25 cellular contexts compared by ENCODE assay signal in genomic region chr1:112833806-112834205, GRCh38.
"Had no signal": no experiment of that assay in that cellular context is flagged by ENCODE, and none has a peak within 500 bp of the region (broad histone marks: within the 10 kb centered on the region; RNA-seq: fewer than 3 reads in every experiment).

No MANE protein-coding gene starts in this region.

- DNase-seq: activated CD4-positive, alpha-beta T cell treated with anti-CD3 and anti-CD28 coated beads for 48 hours; activated CD4-positive, alpha-beta T cell treated with anti-CD3 and anti-CD28 coated beads, Interleukin-2, amount 50 U/mL, for 48 hours; activated CD8-positive, alpha-beta memory T cell treated with anti-CD3 and anti-CD28 coated beads for 24 hours; activated effector memory CD4-positive, alpha-beta T cell treated with anti-CD3 and anti-CD28 coated beads, Interleukin-2, amount 50 U/mL, for 16 hours; activated naive CD4-positive, alpha-beta T cell treated with anti-CD3 and anti-CD28 coated beads for 36 hours; activated naive CD8-positive, alpha-beta T cell treated with anti-CD3 and anti-CD28 coated beads for 36 hours; adrenal gland; aorta; brain microvascular endothelial cell; cortex of kidney; foreskin keratinocyte; heart right ventricle; kidney glomerular epithelial cell; left lung; lower lobe of right lung; mesendoderm; stimulated activated CD4-positive, alpha-beta T cell treated with anti-CD3 and anti-CD28 coated beads, Interleukin-15, amount 100 ng/mL, for 24 hours; stimulated activated CD4-positive, alpha-beta T cell treated with anti-CD3 and anti-CD28 coated beads, Interleukin-2, amount 100 ng/mL, for 24 hours; stimulated activated naive CD4-positive, alpha-beta T cell treated with Interleukin-2 at 50 U/mL for 16 hours; T-helper 9 cell; transverse colon had no signal

- H3K4me1 ChIP-seq: adrenal gland, esophagus muscularis mucosa, left lung, lower lobe of right lung, right atrium auricular region, transverse colon had no signal

- H3K27me3 ChIP-seq: adrenal gland, brain microvascular endothelial cell, esophagus muscularis mucosa, foreskin keratinocyte, heart right ventricle, left lung, right atrium auricular region, transverse colon had no signal

- H3K4me3 ChIP-seq: adrenal gland, esophagus muscularis mucosa, heart right ventricle, left lung, lower lobe of right lung, right atrium auricular region, transverse colon had no signal

- H3K36me3 ChIP-seq: adrenal gland, brain microvascular endothelial cell, esophagus muscularis mucosa, heart right ventricle, left lung, lower lobe of right lung, right atrium auricular region, transverse colon had no signal

- H3K9me3 ChIP-seq: adrenal gland, esophagus muscularis mucosa, heart right ventricle, left lung, lower lobe of right lung, right atrium auricular region, transverse colon had no signal

- H3K27ac ChIP-seq: adrenal gland, brain microvascular endothelial cell, esophagus muscularis mucosa, foreskin keratinocyte, heart right ventricle, left lung, lower lobe of right lung, right atrium auricular region, transverse colon, VCaP had no signal

- ATAC-seq: foreskin keratinocyte; heart right ventricle; left lung; lower lobe of right lung; natural killer cell treated with Interleukin-12 subunit alpha and Interleukin-12 subunit beta and Interleukin-15 and Interleukin-18, amount 100 ng/mL, for 72 hours had no signal
